ENCODE assay signal across 10 cellular contexts in genomic region chr1:7810395-7810794, GRCh38. TPM values are rescaled to one million over a fixed set of nuclear protein-coding genes. Genes with fewer than 3 reads are reported as not detected.
DNase-seq lines count a peak whose midpoint lies in the region; ATAC-seq and TF ChIP-seq lines count a peak whose summit lies in the region.
"Had no signal": no experiment of that assay in that cellular context is flagged by ENCODE, and none has a peak within 500 bp of the region (broad histone marks: within the 10 kb centered on the region; RNA-seq: fewer than 3 reads in every experiment).

No MANE protein-coding gene starts in this region.

- H3K9me3 ChIP-seq in AG04450 (ENCODE audit: control insufficient read depth, insufficient read depth, low read length) (peaks cover 5% of the 10 kb centered on the region), left lung (peaks cover 0 to 11% of the 10 kb centered on the region in 2 donors)

- CTCF ChIA-PET in AG04450 (lab: Charles Lee) = interaction anchor here (1.1 kb wide), 2 partner anchors 58 to 132 kb away, joined by 3 read pairs; no protein-coding TSS in a partner anchor

- H3K4me3 Mint-ChIP-seq in activated T-helper 17 cell treated with anti-CD3 and anti-CD28 coated beads, Interleukin-2, amount 50 U/mL, for 72 hours = no peak overlapping the region
- H3K4me3 Mint-ChIP-seq: activated naive CD4-positive, alpha-beta T cell treated with anti-CD3 and anti-CD28 coated beads, Interleukin-2, amount 10 ng/mL, durations not matched to agents 7 days and 5 days had no signal

- ATAC-seq in activated T-helper 17 cell treated with anti-CD3 and anti-CD28 coated beads, Interleukin-2, amount 50 U/mL, for 72 hours (replicated peaks) = peak; percentile 100
- ATAC-seq in left lung (peak; percentile 49), HG03520 (IDR thresholded peaks at IDR 0.05; ENCODE audit: unreplicated experiment) (no peak), HG03135 (IDR thresholded peaks at IDR 0.05; ENCODE audit: unreplicated experiment) (no peak)

- TF ChIP-seq CTCF in AG04450 (IDR thresholded peaks at IDR 0.05; ENCODE audit: low read depth, low read length) = no peak
- TF ChIP-seq CTCF in left lung (IDR thresholded peaks at IDR 0.05) = no peak

- H3K4me1 Mint-ChIP-seq in activated T-helper 17 cell treated with anti-CD3 and anti-CD28 coated beads, Interleukin-2, amount 50 U/mL, for 72 hours = no peaks in the 10 kb centered on the region
- H3K4me1 Mint-ChIP-seq: activated naive CD4-positive, alpha-beta T cell treated with anti-CD3 and anti-CD28 coated beads, Interleukin-2, amount 10 ng/mL, durations not matched to agents 7 days and 5 days had no signal

- H3K27ac Mint-ChIP-seq in activated T-helper 17 cell treated with anti-CD3 and anti-CD28 coated beads, Interleukin-2, amount 50 U/mL, for 72 hours = no peak overlapping the region
- H3K27ac Mint-ChIP-seq: activated naive CD4-positive, alpha-beta T cell treated with anti-CD3 and anti-CD28 coated beads, Interleukin-2, amount 10 ng/mL, durations not matched to agents 7 days and 5 days had no signal

- no peak overlapping the region for H3K4me3 ChIP-seq in AG04450 (ENCODE audit: low read depth, low read length)
- H3K4me3 ChIP-seq in left lung = no peak overlapping the region

- POLR2A ChIA-PET in AG04450 (lab: Yijun Ruan, JAX) = no interaction called here

- H3K27ac ChIP-seq in AG04450 (ENCODE audit: low read depth, low read length) (no peak overlapping the region), left lung (no peak overlapping the region)

- H3K27me3 ChIP-seq in AG04450 (ENCODE audit: control insufficient read depth, insufficient read depth, low read length) (no peaks in the 10 kb centered on the region), left lung (no peaks in the 10 kb centered on the region)

- peaks cover 11% of the 10 kb centered on the region for H3K9me3 Mint-ChIP-seq in activated T-helper 17 cell treated with anti-CD3 and anti-CD28 coated beads, Interleukin-2, amount 50 U/mL, for 72 hours

- H3K4me1 ChIP-seq in left lung = no peaks in the 10 kb centered on the region

- peak; percentile 49 for DNase-seq in AG04450 (ENCODE audit: low read depth, low spot score)
- peak; percentile 95 for DNase-seq in HCEC 1CT
- DNase-seq in left lung = peak in 1 of 2 donors; percentile 45
- no peak for DNase-seq in effector CD8-positive, alpha-beta T cell (lab: John Stamatoyannopoulos, UW)
- DNase-seq in NCI-H1105 (lab: John Stamatoyannopoulos, UW) = no peak
- DNase-seq: activated naive CD4-positive, alpha-beta T cell treated with anti-CD3 and anti-CD28 coated beads, Interleukin-2, amount 10 ng/mL, durations not matched to agents 7 days and 5 days; hippocampal formation had no signal

- intact Hi-C loops in left lung (cut with DNase I) = no loop called here

- H3K27me3 Mint-ChIP-seq in activated T-helper 17 cell treated with anti-CD3 and anti-CD28 coated beads, Interleukin-2, amount 50 U/mL, for 72 hours = no peaks in the 10 kb centered on the region
- H3K27me3 Mint-ChIP-seq: activated naive CD4-positive, alpha-beta T cell treated with anti-CD3 and anti-CD28 coated beads, Interleukin-2, amount 10 ng/mL, durations not matched to agents 7 days and 5 days had no signal

- H3K36me3 ChIP-seq in left lung = peaks cover 4 to 45% of the 10 kb centered on the region in 2 donors

- H3K36me3 Mint-ChIP-seq in activated T-helper 17 cell treated with anti-CD3 and anti-CD28 coated beads, Interleukin-2, amount 50 U/mL, for 72 hours (ENCODE audit: low read depth) = peaks cover 53% of the 10 kb centered on the region

RNA-seq across cellular contexts. Expression of gene PER3, which starts 26.3 kb away (rescaled TPM):
- polyA plus RNA-seq in AG04450 (2011; rRNA removed) = 8.3 and 9.1 TPM in 2 replicates
- polyA minus RNA-seq in AG04450 (2011; rRNA and poly(A)+ RNA removed) = 10.3 and 13.2 TPM in 2 replicates
- total RNA-seq in activated T-helper 17 cell treated with anti-CD3 and anti-CD28 coated beads, Interleukin-2, amount 50 U/mL, for 72 hours = 1 to 10 TPM; 3.1 to 4.8 TPM
- total RNA-seq in left lung = 10 to 100 TPM; 14.8 to 16.1 TPM

RNA-seq across cellular contexts. Expression of gene VAMP3, which starts 39.3 kb away (rescaled TPM):
- polyA plus RNA-seq in AG04450 (2011; rRNA removed) = 154 and 177 TPM in 2 replicates
- polyA minus RNA-seq in AG04450 (2011; rRNA and poly(A)+ RNA removed) = 60.8 and 78.7 TPM in 2 replicates
- total RNA-seq in activated T-helper 17 cell treated with anti-CD3 and anti-CD28 coated beads, Interleukin-2, amount 50 U/mL, for 72 hours = 10 to 100 TPM; 22.3 to 24.9 TPM
- 100 to 1,000 TPM; 110 to 111 TPM for total RNA-seq in left lung

RNA-seq across cellular contexts. Expression of gene UTS2, which starts 42.5 kb away (rescaled TPM):
- 0.06 TPM in 1 of 2 replicates, not detected in the other for polyA plus RNA-seq in AG04450 (2011; rRNA removed)
- not detected in 2 replicates for polyA minus RNA-seq in AG04450 (2011; rRNA and poly(A)+ RNA removed)
- total RNA-seq in activated T-helper 17 cell treated with anti-CD3 and anti-CD28 coated beads, Interleukin-2, amount 50 U/mL, for 72 hours = under 1 TPM in 1 of 2 donors, not detected in 1; 0.58 TPM
- under 1 TPM in 1 of 2 donors, not detected in 1; 0.58 TPM for total RNA-seq in left lung

Comparison
In these comparisons a context has a peak if more than half of its experiments do, and no peak if none do; other contexts are left out.
1. DNase-seq: peak in AG04450 (single experiment) and HCEC 1CT (single experiment); none in effector CD8-positive, alpha-beta T cell (single experiment) and NCI-H1105 (single experiment).
2. ATAC-seq: peak in activated T-helper 17 cell treated with anti-CD3 and anti-CD28 coated beads, Interleukin-2, amount 50 U/mL, for 72 hours (single experiment) and left lung (single experiment); none in HG03520 (single experiment) and HG03135 (single experiment).
3. RNA of gene VAMP3, which starts 39.3 kb away (total RNA-seq): 110 to 111 TPM in left lung; 22.3 to 24.9 TPM in activated T-helper 17 cell treated with anti-CD3 and anti-CD28 coated beads, Interleukin-2, amount 50 U/mL, for 72 hours; every median in the first group is over 4 times any median in the second.